8 cellular contexts compared by ENCODE assay signal in the genomic region with DNA sequence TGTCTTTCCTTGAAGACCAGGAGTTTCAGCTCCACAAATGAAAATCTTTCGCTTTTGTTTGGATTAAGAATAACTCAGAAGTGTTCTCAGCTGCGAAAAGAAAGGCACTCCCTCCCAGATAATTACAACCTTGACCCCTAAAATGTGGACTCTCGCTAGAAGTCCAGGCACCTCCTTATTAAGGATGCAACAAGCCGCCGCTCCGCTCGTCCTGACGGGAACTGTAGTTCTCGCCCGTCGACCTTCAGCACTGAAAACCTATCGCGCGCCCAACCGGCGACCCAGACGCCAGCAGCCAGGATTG. TPM values are rescaled to one million over a fixed set of nuclear protein-coding genes. Genes with fewer than 3 reads are reported as not detected.
DNase-seq lines count a peak whose midpoint lies in the region; ATAC-seq and TF ChIP-seq lines count a peak whose summit lies in the region.

No MANE protein-coding gene starts in this region.

- H3K9me3 Mint-ChIP-seq in activated naive CD8-positive, alpha-beta T cell treated with anti-CD3 and anti-CD28 coated beads, Interleukin-2, amount 50 U/mL, for 24 hours: no peaks in the 10 kb centered on the region
- H3K9me3 Mint-ChIP-seq in immature natural killer cell: no peaks in the 10 kb centered on the region
- H3K9me3 Mint-ChIP-seq in stimulated activated memory B cell treated with anti-CD40 and anti-IgM and Interleukin-4, amounts not matched to agents 10 μg/mL and 1 μg/mL and 100 μg/mL, for 72 hours: no peaks in the 10 kb centered on the region

- H3K4me3 Mint-ChIP-seq in activated naive CD8-positive, alpha-beta T cell treated with anti-CD3 and anti-CD28 coated beads, Interleukin-2, amount 50 U/mL, for 24 hours: peak overlapping the region; percentile 95
- H3K4me3 Mint-ChIP-seq in immature natural killer cell: peak overlapping the region; percentile 89 to 97 (median 93)
- peak overlapping the region; percentile 90 for H3K4me3 Mint-ChIP-seq in stimulated activated memory B cell treated with anti-CD40 and anti-IgM and Interleukin-4, amounts not matched to agents 10 μg/mL and 1 μg/mL and 100 μg/mL, for 72 hours

- TF ChIP-seq CTCF in GM20000 (IDR thresholded peaks at IDR 0.05; ENCODE audit: extremely low read depth, missing control alignments): no peak

- peaks cover 63% of the 10 kb centered on the region for H3K4me1 Mint-ChIP-seq in activated naive CD8-positive, alpha-beta T cell treated with anti-CD3 and anti-CD28 coated beads, Interleukin-2, amount 50 U/mL, for 24 hours
- peaks cover 45 to 66% of the 10 kb centered on the region in 2 donors for H3K4me1 Mint-ChIP-seq in immature natural killer cell
- peaks cover 43% of the 10 kb centered on the region for H3K4me1 Mint-ChIP-seq in stimulated activated memory B cell treated with anti-CD40 and anti-IgM and Interleukin-4, amounts not matched to agents 10 μg/mL and 1 μg/mL and 100 μg/mL, for 72 hours

- no peak for ATAC-seq in activated naive CD8-positive, alpha-beta T cell treated with anti-CD3 and anti-CD28 coated beads, Interleukin-2, amount 50 U/mL, for 24 hours
- ATAC-seq in stimulated activated memory B cell treated with anti-CD40 and anti-IgM and Interleukin-4, amounts not matched to agents 10 μg/mL and 1 μg/mL and 100 μg/mL, for 72 hours: no peak
- no peak for ATAC-seq in HG03565 (IDR thresholded peaks at IDR 0.05; ENCODE audit: unreplicated experiment)

- peak; percentile 82 for DNase-seq in stimulated activated CD8-positive, alpha-beta memory T cell treated with anti-CD3 and anti-CD28 coated beads, Interleukin-7, amount 100 ng/mL, for 24 hours (ENCODE audit: low read depth)
- no peak for DNase-seq in stimulated activated CD8-positive, alpha-beta memory T cell treated with anti-CD3 and anti-CD28 coated beads, Interleukin-4, amount 100 ng/mL, for 48 hours
- DNase-seq in activated naive CD8-positive, alpha-beta T cell treated with anti-CD3 and anti-CD28 coated beads, Interleukin-2, amount 50 U/mL, for 24 hours: no peak
- DNase-seq in immature natural killer cell: no peak
- DNase-seq in iPS-NIHi11 (ENCODE audit: low spot score): no peak
- DNase-seq in GM20000 (ENCODE audit: low spot score): no peak

- H3K27me3 Mint-ChIP-seq in activated naive CD8-positive, alpha-beta T cell treated with anti-CD3 and anti-CD28 coated beads, Interleukin-2, amount 50 U/mL, for 24 hours: no peaks in the 10 kb centered on the region
- peaks cover 9 to 16% (median 13%) of the 10 kb centered on the region in 3 donors for H3K27me3 Mint-ChIP-seq in immature natural killer cell (ENCODE audit: low read depth in 3 of 3)
- no peaks in the 10 kb centered on the region for H3K27me3 Mint-ChIP-seq in stimulated activated memory B cell treated with anti-CD40 and anti-IgM and Interleukin-4, amounts not matched to agents 10 μg/mL and 1 μg/mL and 100 μg/mL, for 72 hours

- peaks cover 27% of the 10 kb centered on the region for H3K36me3 Mint-ChIP-seq in activated naive CD8-positive, alpha-beta T cell treated with anti-CD3 and anti-CD28 coated beads, Interleukin-2, amount 50 U/mL, for 24 hours (ENCODE audit: low read depth)
- H3K36me3 Mint-ChIP-seq in immature natural killer cell: peaks cover 0 to 4% (median 3%) of the 10 kb centered on the region in 3 donors
- peaks cover 21% of the 10 kb centered on the region for H3K36me3 Mint-ChIP-seq in stimulated activated memory B cell treated with anti-CD40 and anti-IgM and Interleukin-4, amounts not matched to agents 10 μg/mL and 1 μg/mL and 100 μg/mL, for 72 hours

- peak overlapping the region; percentile 93 for H3K27ac Mint-ChIP-seq in activated naive CD8-positive, alpha-beta T cell treated with anti-CD3 and anti-CD28 coated beads, Interleukin-2, amount 50 U/mL, for 24 hours
- peak overlapping the region; percentile 84 to 98 (median 94) for H3K27ac Mint-ChIP-seq in immature natural killer cell
- peak overlapping the region; percentile 96 for H3K27ac Mint-ChIP-seq in stimulated activated memory B cell treated with anti-CD40 and anti-IgM and Interleukin-4, amounts not matched to agents 10 μg/mL and 1 μg/mL and 100 μg/mL, for 72 hours

RNA-seq across cellular contexts. Expression of a gene that starts 0.6 kb away (rescaled TPM):
- 10 to 100 TPM; 37.5 to 70.9 (median 49.7) TPM for polyA plus RNA-seq in immature natural killer cell

RNA-seq across cellular contexts. Expression of a gene that starts 4.6 kb away (rescaled TPM):
- polyA plus RNA-seq in immature natural killer cell: 10 to 100 TPM; 16.0 to 24.6 (median 16.6) TPM
